ENCODE assay signal across 9 cellular contexts in genomic region chr3:188390347-188390718, GRCh38.
DNase-seq lines count a peak whose midpoint lies in the region; ATAC-seq and TF ChIP-seq lines count a peak whose summit lies in the region.
"Had no signal": no experiment of that assay in that cellular context is flagged by ENCODE, and none has a peak within 500 bp of the region (broad histone marks: within the 10 kb centered on the region; RNA-seq: fewer than 3 reads in every experiment).

No MANE protein-coding gene starts in this region.

- H3K27ac Mint-ChIP-seq in activated CD8-positive, alpha-beta T cell treated with anti-CD3 and anti-CD28 coated beads for 36 hours: peak overlapping the region; percentile 92

- H3K4me3 Mint-ChIP-seq in activated CD8-positive, alpha-beta T cell treated with anti-CD3 and anti-CD28 coated beads for 36 hours: peak overlapping the region; percentile 21

- H3K27me3 ChIP-seq in muscle layer of duodenum (ENCODE audit: low read depth, low read length): no peaks in the 10 kb centered on the region

- no peaks in the 10 kb centered on the region for H3K36me3 ChIP-seq in muscle layer of duodenum (ENCODE audit: control insufficient read depth in 1 of 2, insufficient read depth in 2 of 2, low read length in 2 of 2)
- H3K36me3 ChIP-seq: cardiac muscle cell had no signal

- POLR2A ChIA-PET in activated CD8-positive, alpha-beta T cell treated with anti-CD3 and anti-CD28 coated beads for 36 hours (lab: Charles Lee): interaction anchor here (1.0 to 1.3 kb wide), 3 partner anchors 10 to 647 kb away, joined by 3 to 4 read pairs (median 4); no protein-coding TSS in a partner anchor

- DNase-seq in activated CD8-positive, alpha-beta T cell treated with anti-CD3 and anti-CD28 coated beads for 36 hours: no peak
- no peak for DNase-seq in GM10266 (ENCODE audit: extremely low spot score)
- no peak for DNase-seq in omental fat pad (ENCODE audit: low spot score)
- no peak for DNase-seq in C1 segment of cervical spinal cord (lab: John Stamatoyannopoulos, UW)
- no peak for DNase-seq in NCI-H146 treated with DMSO at 0.1 percent for 48 hours (lab: John Stamatoyannopoulos, UW; ENCODE audit: unreplicated experiment)

- H3K4me3 ChIP-seq in muscle layer of duodenum (ENCODE audit: low read depth in 1 of 2, low read length in 2 of 2): no peak overlapping the region
- H3K4me3 ChIP-seq: cardiac muscle cell had no signal

- H3K9me3 Mint-ChIP-seq in activated CD8-positive, alpha-beta T cell treated with anti-CD3 and anti-CD28 coated beads for 36 hours: no peaks in the 10 kb centered on the region

- no peaks in the 10 kb centered on the region for H3K27me3 Mint-ChIP-seq in activated CD8-positive, alpha-beta T cell treated with anti-CD3 and anti-CD28 coated beads for 36 hours

- H3K4me1 Mint-ChIP-seq in activated CD8-positive, alpha-beta T cell treated with anti-CD3 and anti-CD28 coated beads for 36 hours (ENCODE audit: low read depth): peaks cover 33% of the 10 kb centered on the region

- intact Hi-C loops in activated CD8-positive, alpha-beta T cell treated with anti-CD3 and anti-CD28 coated beads for 36 hours (cut with micrococcal nuclease): loop anchor here (5.0 kb wide), 1 partner anchor 68 kb away; no protein-coding TSS in a partner anchor

- peak; percentile 27 for ATAC-seq in GM18498 (IDR thresholded peaks at IDR 0.05; ENCODE audit: unreplicated experiment)
- ATAC-seq in GM21737 (IDR thresholded peaks at IDR 0.05; ENCODE audit: unreplicated experiment): peak; percentile 12
- ATAC-seq in activated CD8-positive, alpha-beta T cell treated with anti-CD3 and anti-CD28 coated beads for 36 hours: peak; percentile 14
- no peak for ATAC-seq in omental fat pad (ENCODE audit: low FRiP score)

- CTCF ChIA-PET in activated CD8-positive, alpha-beta T cell treated with anti-CD3 and anti-CD28 coated beads for 36 hours (lab: Charles Lee): interaction anchor here (0.8 to 1.3 kb wide), 4 partner anchors 9 to 650 kb away, joined by 3 to 9 read pairs (median 3); no protein-coding TSS in a partner anchor

- H3K9me3 ChIP-seq in muscle layer of duodenum (ENCODE audit: control insufficient read depth in 1 of 2, low read length in 2 of 2): no peaks in the 10 kb centered on the region

- H3K4me1 ChIP-seq in muscle layer of duodenum (ENCODE audit: control insufficient read depth in 1 of 2, insufficient read depth in 2 of 2, low read length in 2 of 2): peaks cover 15 to 68% of the 10 kb centered on the region in 2 donors

- peaks cover 2% of the 10 kb centered on the region for H3K36me3 Mint-ChIP-seq in activated CD8-positive, alpha-beta T cell treated with anti-CD3 and anti-CD28 coated beads for 36 hours (ENCODE audit: low read depth)

- peak overlapping the region; percentile 48 for H3K27ac ChIP-seq in muscle layer of duodenum (ENCODE audit: low read length)
- H3K27ac ChIP-seq: cardiac muscle cell had no signal

- no peak for TF ChIP-seq CTCF in activated CD8-positive, alpha-beta T cell treated with anti-CD3 and anti-CD28 coated beads for 36 hours (IDR thresholded peaks at IDR 0.05)
- TF ChIP-seq CTCF in GM10266 (IDR thresholded peaks at IDR 0.05; ENCODE audit: control insufficient read depth, insufficient read depth, low read depth, missing control alignments): no peak
- no peak for TF ChIP-seq CTCF in omental fat pad (IDR thresholded peaks at IDR 0.05)
